17 cellular contexts compared by ENCODE assay signal in the genomic region with DNA sequence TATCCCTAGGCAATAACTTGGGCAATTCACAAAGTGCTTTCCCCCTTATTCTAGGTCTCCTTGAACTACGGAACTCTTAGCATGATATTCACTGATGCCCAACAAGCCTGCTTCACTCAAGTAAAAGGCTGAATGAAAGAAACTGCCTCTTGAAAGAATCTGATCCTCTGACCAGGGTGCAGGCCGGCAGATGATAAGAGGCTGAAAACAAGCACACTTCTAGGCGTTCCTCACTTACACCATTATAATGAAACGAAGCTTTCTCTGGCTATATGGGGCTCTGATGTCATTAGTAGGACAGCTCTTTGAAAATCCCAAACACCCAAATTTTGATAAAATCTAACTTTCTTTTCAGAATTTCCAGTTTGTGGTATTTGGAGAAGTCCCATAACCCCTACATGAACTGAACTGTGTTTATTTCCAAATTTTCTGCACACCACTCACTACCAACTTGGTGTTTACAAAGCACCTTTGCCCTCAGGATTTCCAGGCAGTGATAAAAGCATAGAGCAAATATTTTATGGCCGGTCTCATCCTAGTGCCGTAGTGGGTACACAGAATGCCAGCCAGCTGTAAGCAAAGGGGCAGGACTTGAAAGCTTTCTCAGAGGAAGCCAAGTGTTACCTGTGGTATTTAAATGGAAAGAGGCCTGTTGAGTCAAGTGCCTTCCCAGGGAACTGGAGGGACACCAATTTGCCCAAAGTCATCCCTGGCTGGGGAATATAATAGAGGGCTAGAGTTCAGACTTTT. TPM values are rescaled to one million over a fixed set of nuclear protein-coding genes. Genes with fewer than 3 reads are reported as not detected.
DNase-seq lines count a peak whose midpoint lies in the region; ATAC-seq, FAIRE-seq and TF ChIP-seq lines count a peak whose summit lies in the region.
"Had no signal": no experiment of that assay in that cellular context is flagged by ENCODE, and none has a peak within 500 bp of the region (broad histone marks: within the 10 kb centered on the region; RNA-seq: fewer than 3 reads in every experiment).

No MANE protein-coding gene starts in this region.

- FAIRE-seq in bronchial epithelial cell (lab: Jason Lieb, UNC), result no peak
- FAIRE-seq: GM12891, kidney had no signal

- no peaks in the 10 kb centered on the region for H3K27me3 ChIP-seq in right cardiac atrium (ENCODE audit: control insufficient read depth, insufficient read depth)
- H3K27me3 ChIP-seq in bronchial epithelial cell (ENCODE audit: control insufficient read depth, insufficient read depth, low read length), result no peaks in the 10 kb centered on the region
- H3K27me3 ChIP-seq: MG63, transverse colon had no signal

- no peak for TF ChIP-seq CTCF in bronchial epithelial cell (IDR thresholded peaks at IDR 0.05; ENCODE audit: insufficient read depth, low read length, severe bottlenecking)

- H3K36me3 ChIP-seq in bronchial epithelial cell (ENCODE audit: control insufficient read depth, insufficient read depth, low read length), result no peaks in the 10 kb centered on the region
- H3K36me3 ChIP-seq: MG63, transverse colon had no signal

- ATAC-seq in Right ventricle myocardium superior (ENCODE audit: poor library complexity) (peak; percentile 41), right cardiac atrium (no peak), GM19324 (IDR thresholded peaks at IDR 0.05; ENCODE audit: low FRiP score, unreplicated experiment) (no peak)
- ATAC-seq: naive thymus-derived CD8-positive, alpha-beta T cell had no signal

- no peak overlapping the region for H3K4me3 ChIP-seq in right cardiac atrium (ENCODE audit: low read length)
- no peak overlapping the region for H3K4me3 ChIP-seq in bronchial epithelial cell (ENCODE audit: low read depth, low read length)
- H3K4me3 ChIP-seq: MG63, transverse colon had no signal

- DNase-seq in Right ventricle myocardium superior, result no peak
- DNase-seq in right cardiac atrium, result no peak
- peak; percentile 75 for DNase-seq in bronchial epithelial cell (ENCODE audit: low read depth)
- peak; percentile 55 for DNase-seq in kidney tubule cell (ENCODE audit: low spot score)
- DNase-seq in NCI-H146 (lab: John Stamatoyannopoulos, UW), result no peak
- DNase-seq in mucosa of gallbladder (ENCODE audit: low spot score), result no peak
- no peak for DNase-seq in AML-193 (lab: John Stamatoyannopoulos, UW)
- DNase-seq: activated gamma-delta T cell; CD4-positive, CD25-positive, alpha-beta regulatory T cell; kidney; MG63; naive thymus-derived CD8-positive, alpha-beta T cell; NCI-H2171; stimulated activated CD4-positive, alpha-beta T cell treated with anti-CD3 and anti-CD28 coated beads, Interleukin-1b, Interleukin-23, amount 100 ng/mL, for 48 hours; transverse colon had no signal

- no peaks in the 10 kb centered on the region for H3K9me3 ChIP-seq in right cardiac atrium (ENCODE audit: control insufficient read depth, low read length)
- H3K9me3 ChIP-seq: MG63, transverse colon had no signal

- H3K4me1 ChIP-seq in right cardiac atrium (ENCODE audit: control insufficient read depth, insufficient read depth, low read length), result peaks cover 11% of the 10 kb centered on the region

- H3K27ac ChIP-seq in right cardiac atrium (ENCODE audit: low read length), result no peak overlapping the region
- H3K27ac ChIP-seq: transverse colon had no signal

- intact Hi-C loops in Right ventricle myocardium superior (cut with DNase I), result no loop called here
- intact Hi-C loops in right cardiac atrium (cut with DNase I), result no loop called here

- WGBS in right cardiac atrium, result 72% methylated on average over 6 of the region's 6 CpGs

RNA-seq across cellular contexts. Expression of a gene that starts 28.2 kb away (rescaled TPM):
- total RNA-seq in Right ventricle myocardium superior (34.1 TPM), right cardiac atrium (10 to 100 TPM; 32.7 to 38.3 (median 34.4) TPM), bronchial epithelial cell (5.0 and 8.4 TPM in 2 replicates), mucosa of gallbladder (87.4 TPM)
- polyA plus RNA-seq in right cardiac atrium, result 15.8 TPM
- total RNA-seq: naive thymus-derived CD8-positive, alpha-beta T cell had no signal
- polyA plus RNA-seq: naive thymus-derived CD8-positive, alpha-beta T cell had no signal

Comparison
In these comparisons a context has a peak if more than half of its experiments do, and no peak if none do; other contexts are left out.
1. DNase-seq: peak in bronchial epithelial cell (single experiment) and kidney tubule cell (single experiment); none in Right ventricle myocardium superior (single experiment), right cardiac atrium (0 of 3), NCI-H146 (single experiment), mucosa of gallbladder (single experiment) and AML-193 (0 of 2).